Comparison of ENCODE assay signal across 27 cellular contexts in the genomic region with DNA sequence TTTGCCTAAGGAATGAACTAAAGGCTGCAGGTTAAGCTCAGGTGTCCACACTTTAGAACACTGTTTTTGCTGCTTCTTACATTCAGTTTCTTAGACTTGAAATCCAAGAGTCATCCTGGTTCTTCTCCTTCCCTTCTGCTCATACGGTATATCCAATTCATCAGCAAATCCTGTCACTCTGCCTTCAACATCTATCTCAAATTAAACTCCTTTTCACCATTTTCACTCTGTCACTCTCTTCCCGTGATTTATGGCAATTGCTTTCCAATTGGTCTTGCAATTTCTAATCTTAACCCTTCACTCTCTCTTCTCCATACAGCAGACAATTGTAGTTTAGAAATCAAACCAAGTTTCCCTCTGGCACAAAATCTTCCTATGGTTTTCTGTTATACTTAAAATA.
"Had no signal": no experiment of that assay in that cellular context is flagged by ENCODE, and none has a peak within 500 bp of the region (broad histone marks: within the 10 kb centered on the region; RNA-seq: fewer than 3 reads in every experiment).

No MANE protein-coding gene starts in this region.

- H3K36me3 Mint-ChIP-seq: stimulated activated effector memory CD8-positive, alpha-beta T cell treated with anti-CD3 and anti-CD28 coated beads, Interleukin-12 subunit alpha, Interleukin-12 subunit beta, amount 100 ng/mL, for 72 hours; stimulated activated memory B cell treated with anti-CD40 and anti-IgM and Interleukin-4, amounts not matched to agents 10 μg/mL and 1 μg/mL and 100 μg/mL, for 72 hours; stimulated activated naive B cell treated with anti-CD40 and anti-IgM and Interleukin-4, amounts not matched to agents 10 μg/mL and 1 μg/mL and 100 μg/mL, for 72 hours; type B pancreatic cell had no signal

- H3K9me3 ChIP-seq: testis, thyroid gland, uterus, vagina had no signal

- H3K4me1 ChIP-seq: stomach, suprapubic skin, testis, tibial artery, tibial nerve, transverse colon, upper lobe of left lung, upper lobe of right lung, uterus, vagina had no signal

- H3K4me3 Mint-ChIP-seq: stimulated activated effector memory CD8-positive, alpha-beta T cell treated with anti-CD3 and anti-CD28 coated beads, Interleukin-12 subunit alpha, Interleukin-12 subunit beta, amount 100 ng/mL, for 72 hours; stimulated activated memory B cell treated with anti-CD40 and anti-IgM and Interleukin-4, amounts not matched to agents 10 μg/mL and 1 μg/mL and 100 μg/mL, for 72 hours; stimulated activated naive B cell treated with anti-CD40 and anti-IgM and Interleukin-4, amounts not matched to agents 10 μg/mL and 1 μg/mL and 100 μg/mL, for 72 hours; stimulated activated naive CD8-positive, alpha-beta T cell treated with anti-CD3 and anti-CD28 coated beads, Interleukin-15, amount 100 ng/mL, for 72 hours; stimulated activated naive CD8-positive, alpha-beta T cell treated with anti-CD3 and anti-CD28 coated beads, Interleukin-15, Interleukin-2, amounts not matched to agents 100 ng/mL and 50 ng/mL, for 24 hours; type B pancreatic cell had no signal

- H3K27me3 ChIP-seq: stomach, suprapubic skin, testis, thyroid gland, tibial artery, tibial nerve, transverse colon, upper lobe of left lung, upper lobe of right lung, uterus, vagina had no signal

- H3K4me1 Mint-ChIP-seq: stimulated activated effector memory CD8-positive, alpha-beta T cell treated with anti-CD3 and anti-CD28 coated beads, Interleukin-12 subunit alpha, Interleukin-12 subunit beta, amount 100 ng/mL, for 72 hours; stimulated activated memory B cell treated with anti-CD40 and anti-IgM and Interleukin-4, amounts not matched to agents 10 μg/mL and 1 μg/mL and 100 μg/mL, for 72 hours; stimulated activated naive B cell treated with anti-CD40 and anti-IgM and Interleukin-4, amounts not matched to agents 10 μg/mL and 1 μg/mL and 100 μg/mL, for 72 hours; stimulated activated naive CD8-positive, alpha-beta T cell treated with anti-CD3 and anti-CD28 coated beads, Interleukin-15, amount 100 ng/mL, for 72 hours had no signal

- H3K36me3 ChIP-seq: stomach, suprapubic skin, thoracic aorta, thyroid gland, tibial artery, tibial nerve, transverse colon, upper lobe of left lung, upper lobe of right lung, uterus, vagina had no signal

- DNase-seq: stimulated activated CD4-positive, alpha-beta T cell treated with anti-CD3 and anti-CD28 coated beads, Interleukin-2, amount 100 ng/mL, for 48 hours; stimulated activated CD4-positive, alpha-beta T cell treated with anti-CD3 and anti-CD28 coated beads, Interleukin-4, amount 100 ng/mL, for 1 hour; stimulated activated CD4-positive, alpha-beta T cell treated with anti-CD3 and anti-CD28 coated beads, Interleukin-4, amount 100 ng/mL, for 24 hours; stimulated activated CD4-positive, alpha-beta T cell treated with anti-CD3 and anti-CD28 coated beads, Interleukin-4, amount 100 ng/mL, for 4 hours; stimulated activated CD8-positive, alpha-beta memory T cell treated with anti-CD3 and anti-CD28 coated beads, Interleukin-4, amount 100 ng/mL, for 48 hours; stimulated activated naive B cell treated with anti-CD40 and anti-IgM and Interleukin-4, amounts not matched to agents 10 μg/mL and 1 μg/mL and 100 μg/mL, for 72 hours; stimulated activated naive CD4-positive, alpha-beta T cell; stimulated activated naive CD4-positive, alpha-beta T cell treated with Interleukin-2 at 50 U/mL for 16 hours; stimulated activated naive CD8-positive, alpha-beta T cell treated with anti-CD3 and anti-CD28 coated beads, Interleukin-15, amount 100 ng/mL, for 72 hours; stimulated activated naive CD8-positive, alpha-beta T cell treated with anti-CD3 and anti-CD28 coated beads, Interleukin-15, Interleukin-2, amounts not matched to agents 100 U/mL and 50 U/mL, for 24 hours; stomach; substantia nigra; testis; thyroid gland; tibial artery; transverse colon; upper lobe of left lung; upper lobe of right lung; uterus had no signal

- H3K27ac Mint-ChIP-seq: stimulated activated effector memory CD8-positive, alpha-beta T cell treated with anti-CD3 and anti-CD28 coated beads, Interleukin-12 subunit alpha, Interleukin-12 subunit beta, amount 100 ng/mL, for 72 hours; stimulated activated memory B cell treated with anti-CD40 and anti-IgM and Interleukin-4, amounts not matched to agents 10 μg/mL and 1 μg/mL and 100 μg/mL, for 72 hours; stimulated activated naive B cell treated with anti-CD40 and anti-IgM and Interleukin-4, amounts not matched to agents 10 μg/mL and 1 μg/mL and 100 μg/mL, for 72 hours; stimulated activated naive CD8-positive, alpha-beta T cell treated with anti-CD3 and anti-CD28 coated beads, Interleukin-15, amount 100 ng/mL, for 72 hours; stimulated activated naive CD8-positive, alpha-beta T cell treated with anti-CD3 and anti-CD28 coated beads, Interleukin-15, Interleukin-2, amounts not matched to agents 100 ng/mL and 50 ng/mL, for 24 hours; type B pancreatic cell had no signal

- H3K27ac ChIP-seq: stomach, suprapubic skin, testis, thoracic aorta, thyroid gland, tibial artery, tibial nerve, transverse colon, upper lobe of left lung, upper lobe of right lung, uterus, vagina had no signal

- ATAC-seq: stimulated activated effector memory CD8-positive, alpha-beta T cell treated with anti-CD3 and anti-CD28 coated beads, Interleukin-12 subunit alpha, Interleukin-12 subunit beta, amount 100 ng/mL, for 72 hours; stimulated activated memory B cell treated with anti-CD40 and anti-IgM and Interleukin-4, amounts not matched to agents 10 μg/mL and 1 μg/mL and 100 μg/mL, for 72 hours; stimulated activated naive B cell treated with anti-CD40 and anti-IgM and Interleukin-4, amounts not matched to agents 10 μg/mL and 1 μg/mL and 100 μg/mL, for 72 hours; stimulated activated naive CD8-positive, alpha-beta T cell treated with anti-CD3 and anti-CD28 coated beads, Interleukin-15, amount 100 ng/mL, for 72 hours; stimulated activated naive CD8-positive, alpha-beta T cell treated with anti-CD3 and anti-CD28 coated beads, Interleukin-15, Interleukin-2, amounts not matched to agents 100 U/mL and 50 U/mL, for 24 hours; upper lobe of right lung had no signal

- H3K4me3 ChIP-seq: stomach, suprapubic skin, testis, thoracic aorta, thyroid gland, tibial artery, tibial nerve, transverse colon, upper lobe of left lung, upper lobe of right lung, uterus, vagina had no signal

- H3K27me3 Mint-ChIP-seq: stimulated activated memory B cell treated with anti-CD40 and anti-IgM and Interleukin-4, amounts not matched to agents 10 μg/mL and 1 μg/mL and 100 μg/mL, for 72 hours; stimulated activated naive B cell treated with anti-CD40 and anti-IgM and Interleukin-4, amounts not matched to agents 10 μg/mL and 1 μg/mL and 100 μg/mL, for 72 hours; stimulated activated naive CD8-positive, alpha-beta T cell treated with anti-CD3 and anti-CD28 coated beads, Interleukin-15, amount 100 ng/mL, for 72 hours; stimulated activated naive CD8-positive, alpha-beta T cell treated with anti-CD3 and anti-CD28 coated beads, Interleukin-15, Interleukin-2, amounts not matched to agents 100 ng/mL and 50 ng/mL, for 24 hours; type B pancreatic cell had no signal

- H3K9me3 Mint-ChIP-seq: type B pancreatic cell had no signal
